In genomic region chr13:44759222-44759721, GRCh38 we compare ENCODE assay signal across 10 cellular contexts.
DNase-seq lines count a peak whose midpoint lies in the region; ATAC-seq, FAIRE-seq and TF ChIP-seq lines count a peak whose summit lies in the region.
"Had no signal": no experiment of that assay in that cellular context is flagged by ENCODE, and none has a peak within 500 bp of the region (broad histone marks: within the 10 kb centered on the region; RNA-seq: fewer than 3 reads in every experiment).

No MANE protein-coding gene starts in this region.

- H2AFZ ChIP-seq in ACC112 (ENCODE audit: low read length, unreplicated experiment) (peak overlapping the region; percentile 65), IMR-90 (replicated peaks; ENCODE audit: low read length, poor library complexity) (peak overlapping the region; percentile 71), astrocyte (ENCODE audit: low read depth, low read length) (peak overlapping the region; percentile 56)

- peaks cover 42% of the 10 kb centered on the region for H3K4me1 ChIP-seq in ACC112 (ENCODE audit: control insufficient read depth, insufficient read depth, low read length, unreplicated experiment)
- H3K4me1 ChIP-seq in IMR-90 (ENCODE audit: control insufficient read depth, insufficient read depth, low read length), result peaks cover 12% of the 10 kb centered on the region
- peaks cover 53% of the 10 kb centered on the region for H3K4me1 ChIP-seq in astrocyte (ENCODE audit: insufficient read depth, low read length)

- H3K36me3 Mint-ChIP-seq in astrocyte (ENCODE audit: low read depth, unreplicated experiment) (peaks cover 3% of the 10 kb centered on the region), nephron progenitor cell (ENCODE audit: low read depth) (no peaks in the 10 kb centered on the region)

- no peak for TF ChIP-seq POLR2A in IMR-90 (IDR thresholded peaks at IDR 0.05; ENCODE audit: low read depth, low read length)

- DNase-seq in IMR-90 (no peak), astrocyte (ENCODE audit: low read depth) (peak; percentile 52), nephron progenitor cell (no peak), HPDE6-E6E7 (ENCODE audit: extremely low spot score) (no peak)
- DNase-seq in central memory CD4-positive, alpha-beta T cell, result no peak
- DNase-seq: activated naive CD4-positive, alpha-beta T cell treated with anti-CD3 and anti-CD28 coated beads, Interleukin-2, amount 50 U/mL, for 16 hours; effector memory CD8-positive, alpha-beta T cell had no signal

- TF ChIP-seq CTCF in IMR-90 (conservative IDR thresholded peaks at IDR 0.05; ENCODE audit: low read depth, low read length), result no peak
- no peak for TF ChIP-seq CTCF in astrocyte (IDR thresholded peaks at IDR 0.05; ENCODE audit: insufficient read depth, low read depth, low read length)
- TF ChIP-seq CTCF in nephron progenitor cell (IDR thresholded peaks at IDR 0.05), result no peak

- peak overlapping the region; percentile 7; the same call in 1 of the 2 replicates for H3K23ac ChIP-seq in IMR-90 (ENCODE audit: low read depth, low read length)

- H3K79me1 ChIP-seq in IMR-90 (ENCODE audit: low read depth in 1 of 2, low read length in 2 of 2), result no peaks in the 10 kb centered on the region

- H3K4me3 Mint-ChIP-seq in astrocyte (ENCODE audit: unreplicated experiment) (peak overlapping the region; percentile 12), nephron progenitor cell (peak overlapping the region; percentile 43)
- H3K4me3 Mint-ChIP-seq: effector memory CD8-positive, alpha-beta T cell had no signal

- H3K36me3 ChIP-seq in ACC112 (ENCODE audit: insufficient read depth, low read length), result no peaks in the 10 kb centered on the region
- no peaks in the 10 kb centered on the region for H3K36me3 ChIP-seq in IMR-90 (ENCODE audit: control insufficient read depth, insufficient read depth, low read length)
- H3K36me3 ChIP-seq in astrocyte (ENCODE audit: insufficient read depth, low read length), result no peaks in the 10 kb centered on the region

- H3K18ac ChIP-seq in IMR-90 (ENCODE audit: low read depth, low read length), result peak overlapping the region; percentile 48

- H3K79me2 ChIP-seq in ACC112 (ENCODE audit: control insufficient read depth, insufficient read depth, low read length, unreplicated experiment), result no peaks in the 10 kb centered on the region
- H3K79me2 ChIP-seq in astrocyte (ENCODE audit: insufficient read depth, low read length), result no peaks in the 10 kb centered on the region

- H2BK15ac ChIP-seq in IMR-90 (ENCODE audit: low read depth, low read length), result peak overlapping the region; percentile 62

- H3K27ac Mint-ChIP-seq in astrocyte (ENCODE audit: unreplicated experiment) (peak overlapping the region; percentile 92), nephron progenitor cell (peak overlapping the region; percentile 92)
- H3K27ac Mint-ChIP-seq: effector memory CD8-positive, alpha-beta T cell had no signal

- H3K4me3 ChIP-seq in ACC112 (ENCODE audit: low read depth, low read length) (no peak overlapping the region), IMR-90 (ENCODE audit: insufficient read depth, low read depth, low read length) (no peak overlapping the region), astrocyte (ENCODE audit: insufficient read depth, low read depth, low read length) (peak overlapping the region; percentile 12)

- H3K4me2 ChIP-seq in IMR-90 (ENCODE audit: low read depth, low read length) (peak overlapping the region; percentile 10), astrocyte (ENCODE audit: low read length) (peak overlapping the region; percentile 78)

- CTCF ChIA-PET in IMR-90 (lab: Yijun Ruan, JAX), result no interaction called here

- ATAC-seq in IMR-90 (ENCODE audit: low read depth), result no peak
- no peak for ATAC-seq in GM21619 (IDR thresholded peaks at IDR 0.05; ENCODE audit: unreplicated experiment)
- ATAC-seq in GM18520 (IDR thresholded peaks at IDR 0.05; ENCODE audit: unreplicated experiment), result no peak

- dilution Hi-C loops in IMR-90 (cut with HindIII; ENCODE audit: low sequenced_read_pairs, unreplicated experiment), result no loop called here

- no peak for FAIRE-seq in astrocyte (lab: Jason Lieb, UNC)

- H2BK120ac ChIP-seq in IMR-90 (ENCODE audit: low read depth, low read length), result peak overlapping the region; percentile 85

- peaks cover 48% of the 10 kb centered on the region for H3K4me1 Mint-ChIP-seq in astrocyte (ENCODE audit: low read depth, unreplicated experiment)
- peaks cover 49% of the 10 kb centered on the region for H3K4me1 Mint-ChIP-seq in nephron progenitor cell

- H3K14ac ChIP-seq in IMR-90 (replicated peaks; ENCODE audit: low read depth, low read length), result peak overlapping the region; percentile 50

- peak overlapping the region; percentile 28; the same call in 1 of the 2 replicates for H3K56ac ChIP-seq in IMR-90 (ENCODE audit: extremely low read depth, insufficient read depth, low read length)

- H4K8ac ChIP-seq in IMR-90 (ENCODE audit: low read depth in 2 of 2, low read length in 2 of 2), result peak overlapping the region; percentile 34 to 65

- peak overlapping the region; percentile 81 for H2AK9ac ChIP-seq in IMR-90 (replicated peaks; ENCODE audit: low read depth, low read length, poor library complexity)

- H3K9me3 Mint-ChIP-seq in astrocyte (ENCODE audit: unreplicated experiment) (no peaks in the 10 kb centered on the region), nephron progenitor cell (peaks cover 4% of the 10 kb centered on the region)
- H3K9me3 Mint-ChIP-seq: effector memory CD8-positive, alpha-beta T cell had no signal

- peak overlapping the region; percentile 83 for H2BK5ac ChIP-seq in IMR-90 (ENCODE audit: low read depth, low read length, poor library complexity, severe bottlenecking)

- peak overlapping the region; percentile 67 for H4K91ac ChIP-seq in IMR-90 (ENCODE audit: insufficient read depth, low read depth, low read length)

- no peaks in the 10 kb centered on the region for H3K27me3 ChIP-seq in ACC112 (ENCODE audit: insufficient read depth, low read length)
- H3K27me3 ChIP-seq in IMR-90 (ENCODE audit: control insufficient read depth, insufficient read depth, low read length), result no peaks in the 10 kb centered on the region
- H3K27me3 ChIP-seq in astrocyte (ENCODE audit: insufficient read depth, low read length), result no peaks in the 10 kb centered on the region

- peak overlapping the region; percentile 78 for H3K4ac ChIP-seq in IMR-90 (ENCODE audit: low read depth, low read length)

- peak overlapping the region; percentile 28 for H4K5ac ChIP-seq in IMR-90 (ENCODE audit: low read depth, low read length)

- H2AK5ac ChIP-seq in IMR-90 (ENCODE audit: low read depth, low read length), result peak overlapping the region; percentile 45

- POLR2A ChIA-PET in IMR-90 (lab: Charles Lee; ENCODE audit: unreplicated experiment), result interaction anchor here (0.5 kb wide), 1 partner anchor 58 kb away, joined by 10 read pairs; no protein-coding TSS in a partner anchor

- H4K20me1 ChIP-seq in IMR-90 (ENCODE audit: insufficient read depth, low read length) (no peaks in the 10 kb centered on the region), astrocyte (ENCODE audit: insufficient read depth, low read length) (no peaks in the 10 kb centered on the region)

- BruUV-seq in IMR-90 (replicated peaks; lab: Mats Ljungman, UMichigan), result no TSS peak

- peak overlapping the region; percentile 97 for H2BK20ac ChIP-seq in IMR-90 (ENCODE audit: low read depth, low read length)

- H3K9ac ChIP-seq in IMR-90 (ENCODE audit: low read depth, low read length) (0 out of 2 replicates have a peak overlapping the region, but pooled peaks have one; percentile 15), astrocyte (ENCODE audit: low read length) (peak overlapping the region; percentile 76)

- H3K9me3 ChIP-seq in IMR-90 (ENCODE audit: control insufficient read depth, insufficient read depth, low read length), result no peaks in the 10 kb centered on the region
- H3K9me3 ChIP-seq in astrocyte (ENCODE audit: insufficient read depth, low read depth, low read length), result no peaks in the 10 kb centered on the region

- in situ Hi-C loops in IMR-90 (cut with MboI; ENCODE audit: low sequenced_read_pairs), result no loop called here

- TF ChIP-seq RAD21 in IMR-90 (IDR thresholded peaks at IDR 0.05; ENCODE audit: low read length), result no peak

- peaks cover 14% of the 10 kb centered on the region for H3K9me1 ChIP-seq in IMR-90 (ENCODE audit: insufficient read depth, low read length)

- intact Hi-C loops in IMR-90 (cut with micrococcal nuclease), result loop anchor here (2.0 kb wide), 1 partner anchor 62 kb away; no protein-coding TSS in a partner anchor

- WGBS in IMR-90 (ENCODE audit: extremely low coverage in 2 of 2, insufficient read length in 1 of 2), 2 experiments, result 73% methylated on average over 4 of the region's 6 CpGs; no CpG with 5 or more reads in 1 of the 2 experiments

- H3K27ac ChIP-seq in ACC112 (ENCODE audit: low read depth, low read length), result peak overlapping the region; percentile 87
- peak overlapping the region; percentile 78 for H3K27ac ChIP-seq in IMR-90 (ENCODE audit: insufficient read depth, low read length)
- H3K27ac ChIP-seq in astrocyte (ENCODE audit: low read depth, low read length), result peak overlapping the region; percentile 89

- H3K27me3 Mint-ChIP-seq in astrocyte (ENCODE audit: low read depth, unreplicated experiment), result no peaks in the 10 kb centered on the region
- peaks cover 4% of the 10 kb centered on the region for H3K27me3 Mint-ChIP-seq in nephron progenitor cell (ENCODE audit: low read depth, poor library complexity)

TF ChIP-seq in IMR-90, 13 proteins besides CTCF, POLR2A, EP300 and RAD21:
- TF ChIP-seq RCOR1 (IDR thresholded peaks at IDR 0.05; ENCODE audit: insufficient replicate concordance, low read length), result no peak
- TF ChIP-seq MAFK (IDR thresholded peaks at IDR 0.05; ENCODE audit: low read depth, low read length), result no peak
- no peak for TF ChIP-seq RFX5 (IDR thresholded peaks at IDR 0.05; ENCODE audit: low read depth, low read length)
- no peak for TF ChIP-seq MAZ (IDR thresholded peaks at IDR 0.05; ENCODE audit: borderline replicate concordance, low read depth, low read length)
- TF ChIP-seq NFE2L2 (IDR thresholded peaks at IDR 0.05; ENCODE audit: low read depth, low read length), result no peak
- TF ChIP-seq BHLHE40 (IDR thresholded peaks at IDR 0.05; ENCODE audit: low read depth, low read length), result no peak
- no peak for TF ChIP-seq CHD1 (IDR thresholded peaks at IDR 0.05; ENCODE audit: low read depth, low read length)
